ENCODE assay signal across 27 cellular contexts in genomic region chrX:93319604-93320003, GRCh38.
"Had no signal": no experiment of that assay in that cellular context is flagged by ENCODE, and none has a peak within 500 bp of the region (broad histone marks: within the 10 kb centered on the region; RNA-seq: fewer than 3 reads in every experiment).

No MANE protein-coding gene starts in this region.

- DNase-seq: activated B cell treated with CpG ODN at 0.5 μM for 24 hours; activated CD4-positive, alpha-beta memory T cell treated with anti-CD3 and anti-CD28 coated beads, Interleukin-2, amount 10 ng/mL, durations not matched to agents 7 days and 5 days; activated CD4-positive, alpha-beta T cell treated with anti-CD3 and anti-CD28 coated beads for 48 hours; activated CD4-positive, CD25-positive, alpha-beta regulatory T cell treated with anti-CD3 and anti-CD28 coated beads, Interleukin-2, amount 50 U/mL, for 72 hours; activated CD8-positive, alpha-beta memory T cell treated with anti-CD3 and anti-CD28 coated beads for 24 hours; activated CD8-positive, alpha-beta memory T cell treated with anti-CD3 and anti-CD28 coated beads, Interleukin-2, amount 10 ng/mL, durations not matched to agents 7 days and 5 days; activated CD8-positive, alpha-beta memory T cell treated with anti-CD3 and anti-CD28 coated beads, Interleukin-2, amount 50 U/mL, for 48 hours; activated effector memory CD4-positive, alpha-beta T cell treated with Interleukin-2 at 50 U/mL for 16 hours; activated naive CD4-positive, alpha-beta T cell treated with anti-CD3 and anti-CD28 coated beads, Interleukin-2, amount 10 ng/mL, durations not matched to agents 7 days and 5 days; activated naive CD8-positive, alpha-beta T cell treated with anti-CD3 and anti-CD28 coated beads, Interleukin-2, amount 50 U/mL, for 24 hours; activated T-cell treated with anti-CD3 and anti-CD28 coated beads, Interleukin-2, amount 50 U/mL, for 48 hours; anterior cingulate cortex; caudate nucleus; NCI-H1105; NCI-H1417 treated with DMSO at 0.1 percent for 48 hours; NCI-H1694; NCI-H1930; NCI-H2081 treated with DMSO at 0.1 percent for 48 hours; NCI-H345; NCI-H524 treated with DMSO at 0.1 percent for 48 hours; SHP77; SJCRH30 had no signal

- ATAC-seq: activated CD8-positive, alpha-beta memory T cell treated with anti-CD3 and anti-CD28 coated beads, Interleukin-2, amount 10 ng/mL, durations not matched to agents 7 days and 5 days; activated naive CD8-positive, alpha-beta T cell treated with anti-CD3 and anti-CD28 coated beads, Interleukin-2, amount 50 U/mL, for 24 hours; Panc1 had no signal

- H3K9me3 Mint-ChIP-seq: activated CD4-positive, alpha-beta memory T cell treated with anti-CD3 and anti-CD28 coated beads, Interleukin-2, amount 10 ng/mL, durations not matched to agents 7 days and 5 days; activated naive CD4-positive, alpha-beta T cell treated with anti-CD3 and anti-CD28 coated beads, Interleukin-2, amount 10 ng/mL, durations not matched to agents 7 days and 5 days; activated naive CD8-positive, alpha-beta T cell treated with anti-CD3 and anti-CD28 coated beads, Interleukin-2, amount 50 U/mL, for 24 hours had no signal

- H3K4me1 Mint-ChIP-seq: activated B cell treated with CpG ODN at 0.5 μM for 24 hours; activated CD4-positive, alpha-beta memory T cell treated with anti-CD3 and anti-CD28 coated beads, Interleukin-2, amount 10 ng/mL, durations not matched to agents 7 days and 5 days; activated CD8-positive, alpha-beta memory T cell treated with anti-CD3 and anti-CD28 coated beads, Interleukin-2, amount 10 ng/mL, durations not matched to agents 7 days and 5 days; activated naive CD4-positive, alpha-beta T cell treated with anti-CD3 and anti-CD28 coated beads, Interleukin-2, amount 10 ng/mL, durations not matched to agents 7 days and 5 days; activated naive CD8-positive, alpha-beta T cell treated with anti-CD3 and anti-CD28 coated beads, Interleukin-2, amount 50 U/mL, for 24 hours; brain had no signal

- H3K9ac ChIP-seq: KMS-11 had no signal

- H3K27ac Mint-ChIP-seq: activated B cell treated with CpG ODN at 0.5 μM for 24 hours; activated CD4-positive, alpha-beta memory T cell treated with anti-CD3 and anti-CD28 coated beads, Interleukin-2, amount 10 ng/mL, durations not matched to agents 7 days and 5 days; activated CD8-positive, alpha-beta memory T cell treated with anti-CD3 and anti-CD28 coated beads, Interleukin-2, amount 10 ng/mL, durations not matched to agents 7 days and 5 days; activated naive CD4-positive, alpha-beta T cell treated with anti-CD3 and anti-CD28 coated beads, Interleukin-2, amount 10 ng/mL, durations not matched to agents 7 days and 5 days; activated naive CD8-positive, alpha-beta T cell; activated naive CD8-positive, alpha-beta T cell treated with anti-CD3 and anti-CD28 coated beads, Interleukin-2, amount 50 U/mL, for 24 hours; brain had no signal

- H3K27me3 ChIP-seq: SJCRH30 had no signal

- H3K36me3 ChIP-seq: SJCRH30 had no signal

- H3K4me1 ChIP-seq: SJCRH30 had no signal

- H3K27ac ChIP-seq: KMS-11, SJCRH30, SK-N-MC had no signal

- H3K4me3 Mint-ChIP-seq: activated B cell treated with CpG ODN at 0.5 μM for 24 hours; activated CD4-positive, alpha-beta memory T cell treated with anti-CD3 and anti-CD28 coated beads, Interleukin-2, amount 10 ng/mL, durations not matched to agents 7 days and 5 days; activated CD8-positive, alpha-beta memory T cell treated with anti-CD3 and anti-CD28 coated beads, Interleukin-2, amount 10 ng/mL, durations not matched to agents 7 days and 5 days; activated naive CD4-positive, alpha-beta T cell treated with anti-CD3 and anti-CD28 coated beads, Interleukin-2, amount 10 ng/mL, durations not matched to agents 7 days and 5 days; activated naive CD8-positive, alpha-beta T cell; activated naive CD8-positive, alpha-beta T cell treated with anti-CD3 and anti-CD28 coated beads, Interleukin-2, amount 50 U/mL, for 24 hours; brain had no signal

- H3K9me3 ChIP-seq: SJCRH30 had no signal

- H3K27me3 Mint-ChIP-seq: activated B cell treated with CpG ODN at 0.5 μM for 24 hours; activated CD4-positive, alpha-beta memory T cell treated with anti-CD3 and anti-CD28 coated beads, Interleukin-2, amount 10 ng/mL, durations not matched to agents 7 days and 5 days; activated CD8-positive, alpha-beta memory T cell treated with anti-CD3 and anti-CD28 coated beads, Interleukin-2, amount 10 ng/mL, durations not matched to agents 7 days and 5 days; activated naive CD4-positive, alpha-beta T cell treated with anti-CD3 and anti-CD28 coated beads, Interleukin-2, amount 10 ng/mL, durations not matched to agents 7 days and 5 days; activated naive CD8-positive, alpha-beta T cell; activated naive CD8-positive, alpha-beta T cell treated with anti-CD3 and anti-CD28 coated beads, Interleukin-2, amount 50 U/mL, for 24 hours had no signal

- H3K4me2 ChIP-seq: KMS-11 had no signal

- H3K36me3 Mint-ChIP-seq: activated CD8-positive, alpha-beta memory T cell treated with anti-CD3 and anti-CD28 coated beads, Interleukin-2, amount 10 ng/mL, durations not matched to agents 7 days and 5 days; activated naive CD4-positive, alpha-beta T cell treated with anti-CD3 and anti-CD28 coated beads, Interleukin-2, amount 10 ng/mL, durations not matched to agents 7 days and 5 days; activated naive CD8-positive, alpha-beta T cell; brain had no signal

- H3K4me3 ChIP-seq: SJCRH30, SK-N-MC had no signal
